In the genomic region with DNA sequence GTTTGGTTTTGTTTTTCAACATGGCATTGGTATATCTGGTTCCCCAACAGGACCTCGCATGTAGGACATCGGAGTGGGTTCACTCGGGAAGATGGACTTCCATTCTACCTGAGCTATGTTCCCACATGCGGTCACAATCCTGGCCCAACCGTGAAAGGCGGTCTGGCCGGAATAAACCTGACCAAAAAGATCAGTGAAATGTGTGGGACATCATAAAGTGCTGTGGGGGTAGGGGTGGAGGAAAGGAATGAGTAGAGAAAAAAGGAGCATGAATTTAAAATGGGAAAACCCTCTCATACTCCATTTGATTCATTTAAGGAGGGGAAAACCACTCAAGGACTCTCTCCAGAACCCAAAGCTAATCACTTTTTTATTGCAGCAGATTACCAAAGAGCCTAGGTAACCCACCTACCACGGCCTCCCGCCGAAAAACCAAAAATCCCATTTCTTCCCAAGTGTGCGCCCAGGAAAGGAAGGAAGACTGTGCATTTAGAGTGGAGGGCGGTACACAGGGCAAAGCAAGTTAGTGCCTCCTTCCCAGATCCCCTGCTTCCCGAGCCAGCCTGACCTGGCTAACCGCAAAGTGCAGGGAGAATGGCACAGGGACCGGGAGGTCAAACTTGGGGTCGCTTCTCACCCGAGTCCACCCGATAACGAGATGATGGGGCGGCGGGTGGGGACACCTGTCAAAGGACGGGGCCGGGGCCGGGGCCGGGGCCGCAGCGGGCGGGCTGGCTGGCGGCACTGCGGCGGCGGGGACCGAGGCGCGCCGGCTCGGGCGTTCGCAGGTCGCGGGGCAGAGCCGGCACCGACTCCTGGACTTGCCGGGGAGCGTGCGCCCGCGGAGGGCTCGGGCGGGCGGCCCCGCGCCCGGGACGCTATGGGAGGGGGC, we compare ENCODE assay signal across 8 cellular contexts. TPM values are rescaled to one million over a fixed set of nuclear protein-coding genes. Genes with fewer than 3 reads are reported as not detected.
DNase-seq lines count a peak whose midpoint lies in the region; ATAC-seq and TF ChIP-seq lines count a peak whose summit lies in the region.

No MANE protein-coding gene starts in this region.

- H3K36me3 ChIP-seq in body of pancreas (replicated peaks in 1 of 2; ENCODE audit: insufficient read depth in 1 of 2, low read depth in 2 of 2) = no peaks in the 10 kb centered on the region
- H3K36me3 ChIP-seq in kidney epithelial cell (ENCODE audit: control insufficient read depth, insufficient read depth, low read length) = no peaks in the 10 kb centered on the region
- H3K36me3 ChIP-seq in stomach = no peaks in the 10 kb centered on the region

- H3K27me3 ChIP-seq in body of pancreas (no peaks in the 10 kb centered on the region), kidney epithelial cell (ENCODE audit: control insufficient read depth, insufficient read depth, low read length) (peaks cover 3% of the 10 kb centered on the region), stomach (peaks cover 0 to 26% (median 10%) of the 10 kb centered on the region in 3 donors)

- no peak for TF ChIP-seq POLR2A in body of pancreas (IDR thresholded peaks at IDR 0.05)
- no peak for TF ChIP-seq POLR2A in stomach (IDR thresholded peaks at IDR 0.05)

- H3K27ac ChIP-seq in body of pancreas (peak overlapping the region in 1 of 4 donors; percentile 5), stomach (peak overlapping the region in 1 of 5 donors; percentile 36)

- intact Hi-C loops in body of pancreas (cut with DNase I) (no loop called here), stomach (cut with DNase I; ENCODE audit: low total_unique reads) (no loop called here)

- TF ChIP-seq CTCF in body of pancreas (IDR thresholded peaks at IDR 0.05) = no peak
- TF ChIP-seq CTCF in kidney epithelial cell (IDR thresholded peaks at IDR 0.05; ENCODE audit: insufficient read depth, low read length, poor library complexity, severe bottlenecking) = no peak
- TF ChIP-seq CTCF in stomach (IDR thresholded peaks at IDR 0.05) = no peak

- H3K4me3 Mint-ChIP-seq in activated naive CD4-positive, alpha-beta T cell treated with anti-CD3 and anti-CD28 coated beads, Interleukin-2, amount 50 U/mL, for 24 hours = peak overlapping the region; percentile 86

- H3K27me3 Mint-ChIP-seq in activated naive CD4-positive, alpha-beta T cell treated with anti-CD3 and anti-CD28 coated beads, Interleukin-2, amount 50 U/mL, for 24 hours = peaks cover 58% of the 10 kb centered on the region

- H3K4me1 ChIP-seq in body of pancreas (peaks cover 5% of the 10 kb centered on the region), stomach (peaks cover 0 to 17% (median 14%) of the 10 kb centered on the region in 4 donors)

- TF ChIP-seq EP300 in stomach (IDR thresholded peaks at IDR 0.05) = no peak

- H3K27ac Mint-ChIP-seq in activated naive CD4-positive, alpha-beta T cell treated with anti-CD3 and anti-CD28 coated beads, Interleukin-2, amount 50 U/mL, for 24 hours = no peak overlapping the region

- 30 to 60% methylated on average over 13 to 28 of the region's 55 CpGs for WGBS in body of pancreas, 2 donors
- 14 to 63% (median 18%) methylated on average over 12 to 55 of the region's 55 CpGs for WGBS in stomach, 5 donors

- ATAC-seq in body of pancreas (peak; percentile 63), HG03469 (IDR thresholded peaks at IDR 0.05; ENCODE audit: unreplicated experiment) (no peak)

- H3K4me3 ChIP-seq in body of pancreas (no peak overlapping the region), kidney epithelial cell (ENCODE audit: low read depth, low read length) (peak overlapping the region; percentile 48), stomach (peak overlapping the region; percentile 61 to 90 (median 72))

- peaks cover 13% of the 10 kb centered on the region for H3K4me1 Mint-ChIP-seq in activated naive CD4-positive, alpha-beta T cell treated with anti-CD3 and anti-CD28 coated beads, Interleukin-2, amount 50 U/mL, for 24 hours

- H3K9me3 Mint-ChIP-seq in activated naive CD4-positive, alpha-beta T cell treated with anti-CD3 and anti-CD28 coated beads, Interleukin-2, amount 50 U/mL, for 24 hours = no peaks in the 10 kb centered on the region

- H3K36me3 Mint-ChIP-seq in activated naive CD4-positive, alpha-beta T cell treated with anti-CD3 and anti-CD28 coated beads, Interleukin-2, amount 50 U/mL, for 24 hours = no peaks in the 10 kb centered on the region

- H3K9me3 ChIP-seq in body of pancreas = no peaks in the 10 kb centered on the region
- H3K9me3 ChIP-seq in stomach = no peaks in the 10 kb centered on the region

- DNase-seq in activated naive CD4-positive, alpha-beta T cell treated with anti-CD3 and anti-CD28 coated beads, Interleukin-2, amount 50 U/mL, for 16 hours = no peak
- peak in 3 of 4 donors; percentile 2 to 22 (median 13) for DNase-seq in body of pancreas
- DNase-seq in kidney epithelial cell (ENCODE audit: low read depth) = no peak
- no peak for DNase-seq in stomach
- DNase-seq in activated effector memory CD4-positive, alpha-beta T cell treated with Interleukin-2 at 50 U/mL for 16 hours = no peak
- no peak for DNase-seq in mucosa of gallbladder (ENCODE audit: low spot score)

RNA-seq across cellular contexts. Expression of a gene that starts 0.7 kb away (rescaled TPM):
- total RNA-seq in body of pancreas (1 to 10 TPM; 5.2 to 5.6 TPM), kidney epithelial cell (4.9 and 5.3 TPM in 2 replicates), stomach (1 to 10 TPM in 3 of 5 donors, under 1 TPM in 1, not detected in 1; 0.45 to 8.4 (median 4.8) TPM), mucosa of gallbladder (8.8 TPM)
- polyA plus RNA-seq in stomach = 1 to 10 TPM; 2.4 to 5.0 (median 3.9) TPM

Comparison
In these comparisons a context has a peak if more than half of its experiments do, and no peak if none do; other contexts are left out.
1. DNase-seq: peak in body of pancreas (3 of 4); none in activated naive CD4-positive, alpha-beta T cell treated with anti-CD3 and anti-CD28 coated beads, Interleukin-2, amount 50 U/mL, for 16 hours (single experiment), kidney epithelial cell (single experiment), stomach (single experiment), activated effector memory CD4-positive, alpha-beta T cell treated with Interleukin-2 at 50 U/mL for 16 hours (single experiment) and mucosa of gallbladder (single experiment).
2. H3K4me3 ChIP-seq: peak in kidney epithelial cell (single experiment) and stomach (4 of 4); none in body of pancreas (0 of 2).